In genomic region chr3:129078510-129078909, GRCh38 we compare ENCODE assay signal across 1 cellular context.
TF ChIP-seq lines count a peak whose summit lies in the region.

No MANE protein-coding gene starts in this region.

TF ChIP-seq in IMR-90, 13 proteins besides CTCF, POLR2A, EP300 and RAD21:
- TF ChIP-seq MAFK (IDR thresholded peaks at IDR 0.05; ENCODE audit: low read depth, low read length) (no peak), USF2 (IDR thresholded peaks at IDR 0.05; ENCODE audit: low read depth, low read length) (no peak), NFE2L2 (IDR thresholded peaks at IDR 0.05; ENCODE audit: low read depth, low read length) (no peak), CEBPB (IDR thresholded peaks at IDR 0.05; ENCODE audit: low read depth, low read length) (no peak), CHD1 (IDR thresholded peaks at IDR 0.05; ENCODE audit: low read depth, low read length) (no peak), FOS (IDR thresholded peaks at IDR 0.05; ENCODE audit: low read depth, low read length) (no peak), SMC3 (IDR thresholded peaks at IDR 0.05; ENCODE audit: low read depth, low read length) (no peak), RFX5 (IDR thresholded peaks at IDR 0.05; ENCODE audit: low read depth, low read length) (no peak), MAZ (IDR thresholded peaks at IDR 0.05; ENCODE audit: borderline replicate concordance, low read depth, low read length) (no peak), MXI1 (IDR thresholded peaks at IDR 0.05; ENCODE audit: borderline replicate concordance, low read depth, low read length) (no peak), ELK1 (IDR thresholded peaks at IDR 0.05; ENCODE audit: borderline replicate concordance, low read depth, low read length) (no peak)
